In the genomic region with DNA sequence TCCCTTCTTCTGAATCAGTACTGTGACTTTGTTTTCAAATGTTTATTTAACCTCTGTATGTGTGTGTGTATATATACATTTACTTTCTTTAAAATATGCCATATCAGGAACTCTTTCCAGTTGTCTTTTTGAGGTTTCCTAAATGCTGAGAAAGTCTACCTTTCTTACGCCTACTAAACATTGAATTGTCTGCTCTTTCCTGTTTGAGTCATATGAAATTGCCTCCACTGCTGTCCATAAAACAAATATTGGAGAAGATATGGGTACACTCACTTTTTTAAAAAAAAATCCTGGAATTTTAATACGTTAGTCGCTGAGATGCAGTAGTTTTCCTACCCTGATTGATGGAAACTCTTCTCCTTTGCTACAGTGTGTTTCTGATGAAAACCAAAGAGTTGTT, we compare ENCODE assay signal across 26 cellular contexts.
"Had no signal": no experiment of that assay in that cellular context is flagged by ENCODE, and none has a peak within 500 bp of the region (broad histone marks: within the 10 kb centered on the region; RNA-seq: fewer than 3 reads in every experiment).

No MANE protein-coding gene starts in this region.

- H3K36me3 ChIP-seq: stomach, suprapubic skin, thoracic aorta, thyroid gland, tibial artery, tibial nerve, transverse colon, upper lobe of left lung, upper lobe of right lung, uterus, vagina had no signal

- DNase-seq: stimulated activated CD4-positive, alpha-beta T cell treated with anti-CD3 and anti-CD28 coated beads, Interleukin-2, amount 100 ng/mL, for 48 hours; stimulated activated CD4-positive, alpha-beta T cell treated with anti-CD3 and anti-CD28 coated beads, Interleukin-4, amount 100 ng/mL, for 1 hour; stimulated activated CD4-positive, alpha-beta T cell treated with anti-CD3 and anti-CD28 coated beads, Interleukin-4, amount 100 ng/mL, for 24 hours; stimulated activated CD4-positive, alpha-beta T cell treated with anti-CD3 and anti-CD28 coated beads, Interleukin-4, amount 100 ng/mL, for 4 hours; stimulated activated CD8-positive, alpha-beta memory T cell treated with anti-CD3 and anti-CD28 coated beads, Interleukin-4, amount 100 ng/mL, for 48 hours; stimulated activated naive B cell treated with anti-CD40 and anti-IgM and Interleukin-4, amounts not matched to agents 10 μg/mL and 1 μg/mL and 100 μg/mL, for 72 hours; stimulated activated naive CD4-positive, alpha-beta T cell; stimulated activated naive CD4-positive, alpha-beta T cell treated with Interleukin-2 at 50 U/mL for 16 hours; stimulated activated naive CD8-positive, alpha-beta T cell treated with anti-CD3 and anti-CD28 coated beads, Interleukin-15, amount 100 ng/mL, for 72 hours; stimulated activated naive CD8-positive, alpha-beta T cell treated with anti-CD3 and anti-CD28 coated beads, Interleukin-15, Interleukin-2, amounts not matched to agents 100 U/mL and 50 U/mL, for 24 hours; stomach; substantia nigra; testis; thyroid gland; tibial artery; transverse colon; trophoblast cell; upper lobe of left lung; upper lobe of right lung; uterus had no signal

- ATAC-seq: stimulated activated effector memory CD8-positive, alpha-beta T cell treated with anti-CD3 and anti-CD28 coated beads, Interleukin-12 subunit alpha, Interleukin-12 subunit beta, amount 100 ng/mL, for 72 hours; stimulated activated memory B cell treated with anti-CD40 and anti-IgM and Interleukin-4, amounts not matched to agents 10 μg/mL and 1 μg/mL and 100 μg/mL, for 72 hours; stimulated activated naive B cell treated with anti-CD40 and anti-IgM and Interleukin-4, amounts not matched to agents 10 μg/mL and 1 μg/mL and 100 μg/mL, for 72 hours; stimulated activated naive CD8-positive, alpha-beta T cell treated with anti-CD3 and anti-CD28 coated beads, Interleukin-15, amount 100 ng/mL, for 72 hours; stimulated activated naive CD8-positive, alpha-beta T cell treated with anti-CD3 and anti-CD28 coated beads, Interleukin-15, Interleukin-2, amounts not matched to agents 100 U/mL and 50 U/mL, for 24 hours; upper lobe of right lung had no signal

- H3K4me3 ChIP-seq: stomach, suprapubic skin, testis, thoracic aorta, thyroid gland, tibial artery, tibial nerve, transverse colon, upper lobe of left lung, upper lobe of right lung, uterus, vagina had no signal

- H3K9me3 ChIP-seq: stomach, suprapubic skin, testis, thoracic aorta, thyroid gland, tibial artery, tibial nerve, transverse colon, upper lobe of left lung, upper lobe of right lung, uterus, vagina had no signal

- H3K27ac ChIP-seq: stomach, suprapubic skin, testis, thoracic aorta, thyroid gland, tibial artery, tibial nerve, transverse colon, upper lobe of left lung, upper lobe of right lung, uterus, vagina had no signal

- H3K4me1 ChIP-seq: stomach, suprapubic skin, testis, thyroid gland, tibial artery, tibial nerve, transverse colon, upper lobe of left lung, upper lobe of right lung, uterus, vagina had no signal

- H3K27me3 ChIP-seq: stomach, suprapubic skin, testis, thyroid gland, tibial artery, tibial nerve, transverse colon, upper lobe of left lung, upper lobe of right lung, uterus, vagina had no signal
